ENCODE assay signal across 8 cellular contexts in the genomic region with DNA sequence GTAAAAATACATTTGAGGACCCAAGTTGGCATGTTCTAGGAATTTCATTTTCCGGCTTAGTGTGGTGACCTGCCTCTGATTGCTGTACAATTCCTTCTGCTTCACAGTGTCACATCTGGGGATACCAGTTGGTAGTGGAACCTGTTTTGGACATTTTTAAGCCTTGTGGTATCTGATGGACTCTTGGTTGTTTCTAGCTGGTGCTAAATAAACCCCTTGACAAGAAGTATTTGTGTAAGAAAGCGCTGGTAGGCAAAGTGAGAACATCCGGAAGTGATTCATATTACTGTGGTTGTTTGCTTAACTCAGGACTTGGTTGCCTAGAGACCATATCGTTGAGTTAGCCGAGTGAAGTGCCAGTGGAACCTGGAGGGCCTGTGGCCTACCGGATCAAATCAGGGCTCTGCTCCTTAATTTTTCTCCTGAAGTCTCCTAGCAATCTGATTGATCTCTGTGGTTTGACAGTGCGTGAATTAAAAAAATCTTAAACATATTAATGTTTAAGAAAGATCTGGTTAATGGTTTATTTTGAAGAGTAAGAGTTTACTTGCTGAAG. TPM values are rescaled to one million over a fixed set of nuclear protein-coding genes. Genes with fewer than 3 reads are reported as not detected.
DNase-seq lines count a peak whose midpoint lies in the region; ATAC-seq, FAIRE-seq and TF ChIP-seq lines count a peak whose summit lies in the region.

No MANE protein-coding gene starts in this region.

- H3K4me1 ChIP-seq in Panc1 (ENCODE audit: control insufficient read depth, insufficient read depth, low read length) = peaks cover 74% of the 10 kb centered on the region
- H3K4me1 ChIP-seq in gastroesophageal sphincter = peaks cover 33 to 99% (median 34%) of the 10 kb centered on the region in 3 donors
- peaks cover 4 to 15% of the 10 kb centered on the region in 2 experiments for H3K4me1 ChIP-seq in trophoblast cell (ENCODE audit: control insufficient read depth in 1 of 2, insufficient read depth in 2 of 2, low read length in 2 of 2)

- ATAC-seq in GM21825 (IDR thresholded peaks at IDR 0.05; ENCODE audit: unreplicated experiment) (peak; percentile 98), Panc1 (peak; percentile 96), gastroesophageal sphincter (peak; percentile 90)

- peak in 1 of 2 donors; percentile 16 for TF ChIP-seq POLR2A in gastroesophageal sphincter (IDR thresholded peaks at IDR 0.05)

- CTCF ChIA-PET in Panc1 (lab: Charles Lee) = no interaction called here

- peaks cover 7% of the 10 kb centered on the region for H3K79me1 ChIP-seq in trophoblast cell (ENCODE audit: low read length)

- WGBS in gastroesophageal sphincter (ENCODE audit: low coverage in 1 of 2), 2 donors = 2 to 4% methylated on average over 4 to 7 of the region's 7 CpGs
- no CpG with 5 or more reads among the region's 7 CpGs for WGBS in trophoblast cell (ENCODE audit: extremely low coverage, insufficient coverage, insufficient read length)

- no peak overlapping the region for H3K23ac ChIP-seq in trophoblast cell (ENCODE audit: low read length)

- H3K9ac ChIP-seq in trophoblast cell (ENCODE audit: low read length) = no peak overlapping the region

- no peak overlapping the region for H2AFZ ChIP-seq in trophoblast cell (ENCODE audit: insufficient read depth, low read length, poor library complexity)

- TF ChIP-seq EP300 in Ishikawa (IDR thresholded peaks at IDR 0.05; ENCODE audit: borderline replicate concordance) (no peak), gastroesophageal sphincter (IDR thresholded peaks at IDR 0.05) (no peak)

- H3K36me3 ChIP-seq in Panc1 (ENCODE audit: control insufficient read depth, insufficient read depth, low read length) = no peaks in the 10 kb centered on the region; the same call in 1 of the 2 replicates
- H3K36me3 ChIP-seq in gastroesophageal sphincter = no peaks in the 10 kb centered on the region
- peaks cover 0 to 8% of the 10 kb centered on the region in 2 experiments for H3K36me3 ChIP-seq in trophoblast cell (ENCODE audit: control insufficient read depth in 1 of 2, insufficient read depth in 2 of 2, low read length in 2 of 2)

- H3K18ac ChIP-seq in trophoblast cell (ENCODE audit: low read length) = no peak overlapping the region

- H3K4me2 ChIP-seq in trophoblast cell (ENCODE audit: low read length) = peak overlapping the region; percentile 61

- peak overlapping the region; percentile 86 for H2BK5ac ChIP-seq in trophoblast cell (ENCODE audit: low read depth, low read length, poor library complexity)

- H3K9me3 ChIP-seq in Panc1 (ENCODE audit: control insufficient read depth, insufficient read depth, low read depth, low read length) = no peaks in the 10 kb centered on the region
- H3K9me3 ChIP-seq in gastroesophageal sphincter = no peaks in the 10 kb centered on the region
- H3K9me3 ChIP-seq in trophoblast cell (ENCODE audit: insufficient read depth, low read depth, low read length) = no peaks in the 10 kb centered on the region

- H2BK12ac ChIP-seq in trophoblast cell (ENCODE audit: low read length) = no peak overlapping the region

- TF ChIP-seq CTCF in Panc1 (IDR thresholded peaks at IDR 0.05) = no peak
- TF ChIP-seq CTCF in gastroesophageal sphincter (IDR thresholded peaks at IDR 0.05) = no peak
- no peak for TF ChIP-seq CTCF in D721Med (IDR thresholded peaks at IDR 0.05; ENCODE audit: insufficient read depth, missing control alignments)

- POLR2A ChIA-PET in Panc1 (lab: Charles Lee) = interaction anchor here (0.6 to 1.9 kb wide), 3 partner anchors 13 to 48 kb away, joined by 4 to 12 read pairs (median 4); a partner anchor contains a TSS

- no peak for TF ChIP-seq RAD21 in Ishikawa (IDR thresholded peaks at IDR 0.05; ENCODE audit: low read depth)

- H3K27ac ChIP-seq in Panc1 (ENCODE audit: low read length) (peak overlapping the region; percentile 98), gastroesophageal sphincter (peak overlapping the region; percentile 87 to 99 (median 88)), trophoblast cell (ENCODE audit: low read depth, low read length) (peak overlapping the region; percentile 68)

- H3K79me2 ChIP-seq in trophoblast cell (ENCODE audit: control insufficient read depth, insufficient read depth, low read length, poor library complexity) = peaks cover 11% of the 10 kb centered on the region

- BruUV-seq in Panc1 (replicated peaks; lab: Mats Ljungman, UMichigan) = no TSS peak

- no peak for FAIRE-seq in D721Med (lab: Jason Lieb, UNC)

- H4K12ac ChIP-seq in trophoblast cell (ENCODE audit: low read depth, low read length) = no peak overlapping the region

- no peak overlapping the region for H3K14ac ChIP-seq in trophoblast cell (ENCODE audit: low read length)

- no peaks in the 10 kb centered on the region for H3K27me3 ChIP-seq in Panc1 (ENCODE audit: control insufficient read depth, insufficient read depth, low read length)
- no peaks in the 10 kb centered on the region for H3K27me3 ChIP-seq in gastroesophageal sphincter
- no peaks in the 10 kb centered on the region for H3K27me3 ChIP-seq in trophoblast cell (ENCODE audit: insufficient read depth, low read length)

- peak; percentile 83 for DNase-seq in ELF-1 (ENCODE audit: low read depth, low spot score)
- peak; percentile 93 for DNase-seq in Panc1 (ENCODE audit: low read depth, low spot score)
- peak; percentile 59 for DNase-seq in activated naive CD4-positive, alpha-beta T cell treated with Interleukin-2 at 50 U/mL for 16 hours
- peak; percentile 88 to 98 for DNase-seq in trophoblast cell
- no peak for DNase-seq in D721Med (ENCODE audit: insufficient read length, low spot score)

- peak overlapping the region; percentile 21 to 46 for H3K4me3 ChIP-seq in Panc1 (ENCODE audit: low read depth in 2 of 2, low read length in 2 of 2)
- H3K4me3 ChIP-seq in gastroesophageal sphincter = peak overlapping the region; percentile 11 to 19
- H3K4me3 ChIP-seq in trophoblast cell (ENCODE audit: low read depth, low read length) = no peak overlapping the region

- H4K91ac ChIP-seq in trophoblast cell (ENCODE audit: low read depth, low read length) = no peak overlapping the region

- H2BK120ac ChIP-seq in trophoblast cell (ENCODE audit: insufficient read depth, low read length, poor library complexity) = no peak overlapping the region

- peak overlapping the region; percentile 92 for H3K4ac ChIP-seq in trophoblast cell (ENCODE audit: low read depth, low read length)

- in situ Hi-C loops in Panc1 (cut with HindIII; ENCODE audit: low pct_unique_long_range_greater_than_20kb, low sequenced_read_pairs) = no loop called here

- no peak overlapping the region for H4K8ac ChIP-seq in trophoblast cell (ENCODE audit: low read depth, low read length)

- intact Hi-C loops in Panc1 (cut with micrococcal nuclease; ENCODE audit: unreplicated experiment) = no loop called here

- H2AK5ac ChIP-seq in trophoblast cell (ENCODE audit: low read length) = no peak overlapping the region

TF ChIP-seq in Ishikawa, 13 proteins besides CTCF, POLR2A, EP300 and RAD21:
- TF ChIP-seq ZBTB7A (IDR thresholded peaks at IDR 0.05; ENCODE audit: low read depth) (no peak), YY1 (IDR thresholded peaks at IDR 0.05; ENCODE audit: low read depth) (no peak), TEAD4 (IDR thresholded peaks at IDR 0.05) (0 out of 2 replicates have a peak, but pooled peaks have one; percentile 4)

RNA-seq across cellular contexts. Expression of a gene that starts 12.8 kb away (rescaled TPM):
- total RNA-seq in Panc1 (2021; ENCODE audit: unreplicated experiment) (228 TPM), gastroesophageal sphincter (100 to 1,000 TPM; 210 to 360 (median 245) TPM)
- 144 TPM for polyA plus RNA-seq in Panc1 (2012; ENCODE audit: insufficient read length)
- polyA plus RNA-seq in trophoblast cell (2013) = 301 and 302 TPM in 2 replicates

RNA-seq across cellular contexts. Expression of a gene that starts 48.8 kb away (rescaled TPM):
- total RNA-seq in Panc1 (2021; ENCODE audit: unreplicated experiment) (5.2 TPM), gastroesophageal sphincter (10 to 100 TPM in 1 of 4 donors, 1 to 10 TPM in 2, under 1 TPM in 1; 0.78 to 17.2 (median 1.1) TPM)
- 2.4 TPM for polyA plus RNA-seq in Panc1 (2012; ENCODE audit: insufficient read length)
- 1.9 and 2.3 TPM in 2 replicates for polyA plus RNA-seq in trophoblast cell (2013)
